Comparison of ENCODE assay signal across 9 cellular contexts in the genomic region with DNA sequence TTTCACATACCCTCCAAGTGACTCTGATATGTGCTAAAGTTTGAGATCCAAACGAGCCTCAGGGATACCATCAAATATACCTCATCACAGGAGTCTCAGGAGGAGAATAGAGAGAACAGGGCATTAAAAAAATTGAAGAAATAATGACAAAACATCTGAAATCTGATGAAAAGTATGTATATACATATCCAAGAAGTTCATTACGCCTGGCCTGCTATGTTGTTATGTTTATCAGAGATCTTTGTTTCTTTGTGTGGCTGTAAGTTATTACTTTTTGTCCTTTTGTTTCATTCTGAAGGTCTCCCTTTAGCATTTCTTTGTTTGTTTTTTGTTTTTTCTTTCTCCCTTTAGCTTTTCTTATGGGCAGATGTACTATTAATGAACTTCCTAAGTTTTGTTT. TPM values are rescaled to one million over a fixed set of nuclear protein-coding genes. Genes with fewer than 3 reads are reported as not detected.
"Had no signal": no experiment of that assay in that cellular context is flagged by ENCODE, and none has a peak within 500 bp of the region (broad histone marks: within the 10 kb centered on the region; RNA-seq: fewer than 3 reads in every experiment).

No MANE protein-coding gene starts in this region.

- H3K4me3 ChIP-seq: GM12878 had no signal

- DNase-seq: GDM1, GF-D8 had no signal

- FAIRE-seq: G401.6, GM12878, GM12891, GM12892, GM18507, GM19239 had no signal

RNA-seq across cellular contexts. Expression of gene CCL19, which starts 2.5 kb away (rescaled TPM):
- total RNA-seq: G401, GM12878 had no signal

RNA-seq across cellular contexts. Expression of gene CCL21, which starts 16.4 kb away (rescaled TPM):
- total RNA-seq: G401 had no signal
- polyA plus RNA-seq: GM12878 had no signal

RNA-seq across cellular contexts. Expression of gene CCL27, which starts 31.1 kb away (rescaled TPM):
- total RNA-seq: G401, GM12878 had no signal
